ENCODE assay signal across 6 cellular contexts in genomic region chr20:40203032-40203431, GRCh38.
"Had no signal": no experiment of that assay in that cellular context is flagged by ENCODE, and none has a peak within 500 bp of the region (broad histone marks: within the 10 kb centered on the region; RNA-seq: fewer than 3 reads in every experiment).

No MANE protein-coding gene starts in this region.

- H3K27ac ChIP-seq: HL-60, KMS-11 had no signal

- FAIRE-seq: HTR-8/SVneo had no signal

- DNase-seq: IMR-90, KBM-7, KG1 had no signal

- H3K9ac ChIP-seq: KMS-11 had no signal

- H3K4me2 ChIP-seq: KMS-11 had no signal
